Comparison of ENCODE assay signal across 1 cellular context in the genomic region with DNA sequence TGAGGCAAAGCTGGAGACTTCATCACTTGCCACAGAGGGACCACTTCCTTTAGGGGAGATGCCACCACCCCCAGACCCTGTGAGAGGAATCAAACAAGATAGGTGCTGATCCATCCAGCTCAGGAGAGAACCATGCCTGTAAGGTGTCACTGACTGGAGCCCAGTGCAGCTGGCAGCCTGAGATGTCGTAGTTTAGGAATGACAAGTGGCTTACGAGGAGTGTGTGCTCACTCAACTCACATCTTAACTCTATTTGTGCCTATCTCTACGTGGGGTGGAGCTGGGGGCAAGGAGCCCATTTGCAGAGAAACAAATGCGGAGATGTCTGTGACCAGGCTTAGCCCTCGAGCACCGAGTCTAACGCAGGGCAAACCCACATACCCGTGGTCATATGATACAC.
TF ChIP-seq lines count a peak whose summit lies in the region.

No MANE protein-coding gene starts in this region.

TF ChIP-seq in GM23338, 12 proteins besides CTCF, POLR2A, EP300 and RAD21 (continued from another document):
- no peak for TF ChIP-seq STAT1 (IDR thresholded peaks at IDR 0.05; ENCODE audit: unreplicated experiment)
- no peak for TF ChIP-seq JUNB (IDR thresholded peaks at IDR 0.05; ENCODE audit: unreplicated experiment)
